18 cellular contexts compared by ENCODE assay signal in genomic region chr7:39306028-39306570, GRCh38.
A peak's percentile ranks its signal among the peaks of the same experiment; 100 is the strongest.
DNase-seq lines count a peak whose midpoint lies in the region; ATAC-seq and TF ChIP-seq lines count a peak whose summit lies in the region.
"Had no signal": no experiment of that assay in that cellular context is flagged by ENCODE, and none has a peak within 500 bp of the region (broad histone marks: within the 10 kb centered on the region; RNA-seq: fewer than 3 reads in every experiment).

No MANE protein-coding gene starts in this region.

- H3K36me3 ChIP-seq in stomach (no peaks in the 10 kb centered on the region), gastroesophageal sphincter (no peaks in the 10 kb centered on the region)

- H3K36me3 Mint-ChIP-seq in activated naive CD4-positive, alpha-beta T cell treated with anti-CD3 and anti-CD28 coated beads, Interleukin-2, amount 50 U/mL, for 24 hours, result no peaks in the 10 kb centered on the region
- no peaks in the 10 kb centered on the region for H3K36me3 Mint-ChIP-seq in activated naive CD4-positive, alpha-beta T cell treated with anti-CD3 and anti-CD28 coated beads, Interleukin-2, amount 50 U/mL, for 72 hours
- H3K36me3 Mint-ChIP-seq in nephron progenitor cell (ENCODE audit: low read depth) (no peaks in the 10 kb centered on the region), WTC11 (no peaks in the 10 kb centered on the region)
- H3K36me3 Mint-ChIP-seq: CD4-positive, alpha-beta memory T cell; IgD-negative memory B cell had no signal

- H3K27ac Mint-ChIP-seq in activated naive CD4-positive, alpha-beta T cell treated with anti-CD3 and anti-CD28 coated beads, Interleukin-2, amount 50 U/mL, for 24 hours, result peak overlapping the region; percentile 25
- no peak overlapping the region for H3K27ac Mint-ChIP-seq in activated naive CD4-positive, alpha-beta T cell treated with anti-CD3 and anti-CD28 coated beads, Interleukin-2, amount 50 U/mL, for 72 hours
- H3K27ac Mint-ChIP-seq in nephron progenitor cell (no peak overlapping the region), WTC11 (no peak overlapping the region)
- H3K27ac Mint-ChIP-seq: B cell; CD4-positive, alpha-beta memory T cell; H9; IgD-negative memory B cell had no signal

- no peak overlapping the region for H3K4me3 ChIP-seq in stomach
- no peak overlapping the region for H3K4me3 ChIP-seq in gastroesophageal sphincter

- H3K27me3 Mint-ChIP-seq in activated naive CD4-positive, alpha-beta T cell treated with anti-CD3 and anti-CD28 coated beads, Interleukin-2, amount 50 U/mL, for 24 hours, result peaks cover 1% of the 10 kb centered on the region
- H3K27me3 Mint-ChIP-seq in nephron progenitor cell (ENCODE audit: low read depth, poor library complexity) (peaks cover 9% of the 10 kb centered on the region), WTC11 (ENCODE audit: low read depth) (no peaks in the 10 kb centered on the region)

- H3K9me3 Mint-ChIP-seq in activated naive CD4-positive, alpha-beta T cell treated with anti-CD3 and anti-CD28 coated beads, Interleukin-2, amount 50 U/mL, for 24 hours, result no peaks in the 10 kb centered on the region
- H3K9me3 Mint-ChIP-seq in activated naive CD4-positive, alpha-beta T cell treated with anti-CD3 and anti-CD28 coated beads, Interleukin-2, amount 50 U/mL, for 72 hours, result no peaks in the 10 kb centered on the region
- no peaks in the 10 kb centered on the region for H3K9me3 Mint-ChIP-seq in nephron progenitor cell
- H3K9me3 Mint-ChIP-seq in WTC11, result no peaks in the 10 kb centered on the region
- H3K9me3 Mint-ChIP-seq: H9 had no signal

- WGBS in stomach, 5 donors, result 68 to 81% (median 76%) methylated on average over 5 of the region's 5 CpGs
- WGBS in gastroesophageal sphincter (ENCODE audit: low coverage in 1 of 2), 2 donors, result 47 to 63% methylated on average over 4 to 5 of the region's 5 CpGs

- no peak for DNase-seq in activated naive CD4-positive, alpha-beta T cell treated with anti-CD3 and anti-CD28 coated beads, Interleukin-2, amount 50 U/mL, for 72 hours (ENCODE audit: low spot score in 2 of 2)
- no peak for DNase-seq in HEK293T (ENCODE audit: extremely low spot score)
- DNase-seq in kidney glomerular epithelial cell (lab: John Stamatoyannopoulos, UW), result peak; percentile 63
- DNase-seq in nephron progenitor cell, result no peak
- no peak for DNase-seq in WTC11 (ENCODE audit: low spot score)
- DNase-seq in stomach, result no peak
- DNase-seq: CD4-positive, alpha-beta memory T cell; COR-L47; DMS53; GOT3; H9; KG1 had no signal

- POLR2A ChIA-PET in HEK293T (lab: Yijun Ruan, JAX), result no interaction called here
- POLR2A ChIA-PET in WTC11 (lab: Charles Lee), result no interaction called here

- H3K27me3 ChIP-seq in stomach (no peaks in the 10 kb centered on the region), gastroesophageal sphincter (peaks cover 11% of the 10 kb centered on the region)

- TF ChIP-seq EP300 in stomach (IDR thresholded peaks at IDR 0.05) (no peak), gastroesophageal sphincter (IDR thresholded peaks at IDR 0.05) (no peak)

- no peak for TF ChIP-seq POLR2A in stomach (IDR thresholded peaks at IDR 0.05)
- no peak for TF ChIP-seq POLR2A in gastroesophageal sphincter (IDR thresholded peaks at IDR 0.05)

- H3K4me1 ChIP-seq in stomach, result no peaks in the 10 kb centered on the region
- H3K4me1 ChIP-seq in gastroesophageal sphincter, result no peaks in the 10 kb centered on the region

- H3K27ac ChIP-seq in stomach, result no peak overlapping the region
- H3K27ac ChIP-seq in gastroesophageal sphincter, result no peak overlapping the region
- H3K27ac ChIP-seq: 22Rv1, C4-2B had no signal

- H3K9me3 ChIP-seq in stomach (no peaks in the 10 kb centered on the region), gastroesophageal sphincter (no peaks in the 10 kb centered on the region)

- no peak overlapping the region for H3K4me3 Mint-ChIP-seq in activated naive CD4-positive, alpha-beta T cell treated with anti-CD3 and anti-CD28 coated beads, Interleukin-2, amount 50 U/mL, for 24 hours
- H3K4me3 Mint-ChIP-seq in nephron progenitor cell, result no peak overlapping the region
- no peak overlapping the region for H3K4me3 Mint-ChIP-seq in WTC11
- H3K4me3 Mint-ChIP-seq: B cell; CD4-positive, alpha-beta memory T cell; H9; IgD-negative memory B cell had no signal

- no peaks in the 10 kb centered on the region for H3K4me1 Mint-ChIP-seq in activated naive CD4-positive, alpha-beta T cell treated with anti-CD3 and anti-CD28 coated beads, Interleukin-2, amount 50 U/mL, for 24 hours
- H3K4me1 Mint-ChIP-seq in nephron progenitor cell (peaks cover 38% of the 10 kb centered on the region), WTC11 (peaks cover 15% of the 10 kb centered on the region)
- H3K4me1 Mint-ChIP-seq: B cell; CD4-positive, alpha-beta memory T cell; IgD-negative memory B cell had no signal

- intact Hi-C loops in stomach (cut with DNase I; ENCODE audit: low total_unique reads), result no loop called here

- ATAC-seq in activated naive CD4-positive, alpha-beta T cell treated with anti-CD3 and anti-CD28 coated beads, Interleukin-2, amount 50 U/mL, for 72 hours, result no peak
- ATAC-seq in WTC11 (no peak), gastroesophageal sphincter (no peak)

- no peak for TF ChIP-seq CTCF in nephron progenitor cell (IDR thresholded peaks at IDR 0.05)
- no peak for TF ChIP-seq CTCF in WTC11 (IDR thresholded peaks at IDR 0.05)
- TF ChIP-seq CTCF in stomach (IDR thresholded peaks at IDR 0.05), result no peak
- TF ChIP-seq CTCF in gastroesophageal sphincter (IDR thresholded peaks at IDR 0.05), result no peak

- CTCF ChIA-PET in HEK293T (lab: Yijun Ruan, JAX) (no interaction called here), WTC11 (lab: Charles Lee) (interaction anchor here (0.5 kb wide), 1 partner anchor 80 kb away, joined by 3 read pairs; no protein-coding TSS in a partner anchor)

TF ChIP-seq in HEK293T, 16 proteins besides CTCF, POLR2A, EP300 and RAD21:
- TF ChIP-seq FOXK2 (IDR thresholded peaks at IDR 0.05), result no peak
- TF ChIP-seq ZNF384 (IDR thresholded peaks at IDR 0.05), result no peak
- TF ChIP-seq ARNT (IDR thresholded peaks at IDR 0.05), result peak; percentile 75
- no peak for TF ChIP-seq TARDBP (IDR thresholded peaks at IDR 0.05)
- no peak for TF ChIP-seq BHLHE40 (IDR thresholded peaks at IDR 0.05; ENCODE audit: borderline replicate concordance)
- TF ChIP-seq L3MBTL2 (conservative IDR thresholded peaks at IDR 0.05), result no peak
- no peak for TF ChIP-seq LEF1 (IDR thresholded peaks at IDR 0.05; ENCODE audit: borderline replicate concordance)
- no peak for TF ChIP-seq SUZ12 (IDR thresholded peaks at IDR 0.05)
- no peak for TF ChIP-seq HDGF (IDR thresholded peaks at IDR 0.05; ENCODE audit: borderline replicate concordance)
- peak; percentile 92 for TF ChIP-seq PKNOX1 (IDR thresholded peaks at IDR 0.05)
- no peak for TF ChIP-seq NFRKB (IDR thresholded peaks at IDR 0.05)
- TF ChIP-seq FOXA1 (IDR thresholded peaks at IDR 0.05), result no peak

TF ChIP-seq in WTC11, 78 proteins besides CTCF, POLR2A, EP300 and RAD21:
- no peak for TF ChIP-seq SOX15 (CRISPR knock-in tag; IDR thresholded peaks at IDR 0.05)
- no peak for TF ChIP-seq ATF2 (CRISPR knock-in tag; IDR thresholded peaks at IDR 0.05; ENCODE audit: borderline replicate concordance, low read depth)
